In the genomic region with DNA sequence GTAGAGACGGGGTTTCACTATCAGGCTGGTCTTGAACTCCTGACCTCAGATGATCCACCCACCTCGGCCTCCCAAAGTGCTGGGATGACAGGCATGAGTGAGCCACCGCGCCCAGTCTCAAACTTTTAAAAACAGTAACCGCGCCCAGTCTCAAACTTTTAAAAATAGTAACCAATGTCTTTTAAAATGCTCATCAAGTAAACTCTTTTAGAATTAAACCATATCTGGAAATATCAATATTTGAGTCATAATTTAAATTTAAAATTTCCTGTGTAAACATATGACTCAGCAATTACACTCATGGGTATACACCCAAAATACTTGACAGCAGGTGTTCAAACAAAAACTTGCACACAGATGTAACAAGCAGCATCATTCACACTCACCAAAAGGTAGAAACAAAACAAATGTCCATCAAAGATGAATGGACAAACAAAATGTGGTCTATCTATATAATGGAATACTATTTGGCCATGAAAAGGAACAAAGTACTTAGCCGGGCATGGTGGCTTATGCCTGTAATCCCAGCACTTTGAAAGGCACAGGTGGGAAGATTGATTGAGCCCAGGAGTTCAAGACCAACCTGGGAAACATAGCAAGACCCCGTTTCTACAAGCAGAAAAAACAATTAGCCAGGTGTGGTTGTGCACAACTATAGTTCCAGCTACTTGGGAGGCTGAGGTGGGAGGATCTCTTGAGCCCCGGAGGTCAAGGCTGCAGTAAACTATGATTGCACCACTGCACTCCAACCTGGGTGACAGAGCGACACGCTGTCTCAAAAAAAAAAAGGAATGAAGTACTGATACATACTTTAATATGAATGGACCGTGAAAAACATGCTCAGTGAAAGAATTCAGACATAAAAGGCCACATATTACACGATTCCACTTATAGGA, we compare ENCODE assay signal across 22 cellular contexts. TPM values are rescaled to one million over a fixed set of nuclear protein-coding genes. Genes with fewer than 3 reads are reported as not detected.
"Had no signal": no experiment of that assay in that cellular context is flagged by ENCODE, and none has a peak within 500 bp of the region (broad histone marks: within the 10 kb centered on the region; RNA-seq: fewer than 3 reads in every experiment).

No MANE protein-coding gene starts in this region.

- H3K4me3 ChIP-seq: colonic mucosa, lung, thyroid gland had no signal

- H3K27ac ChIP-seq: colonic mucosa, neutrophil, thyroid gland had no signal

- ATAC-seq: natural killer cell treated with Interleukin-12 subunit alpha and Interleukin-12 subunit beta and Interleukin-15 and Interleukin-18, amount 100 ng/mL, for 72 hours had no signal

- H3K4me1 ChIP-seq: colonic mucosa had no signal

- H3K9me3 ChIP-seq: colonic mucosa, neutrophil, thyroid gland had no signal

- H3K36me3 ChIP-seq: colonic mucosa, neutrophil, thyroid gland had no signal

- DNase-seq: activated B cell treated with CpG ODN at 0.5 μM for 24 hours; activated CD4-positive, alpha-beta T cell treated with anti-CD3 and anti-CD28 coated beads, Interleukin-2, amount 10 ng/mL, durations not matched to agents 24 days and 14 days; activated CD8-positive, alpha-beta T cell treated with anti-CD3 and anti-CD28 coated beads for 36 hours; activated naive CD4-positive, alpha-beta T cell treated with Interleukin-2 at 50 U/mL for 16 hours; activated T-cell treated with anti-CD3 and anti-CD28 coated beads, Interleukin-2, amount 50 U/mL, for 1 hour; central memory CD4-positive, alpha-beta T cell; colonic mucosa; erythroblast; foreskin melanocyte; glutamatergic neuron; hippocampal formation; islet precursor cell; stimulated activated CD4-positive, alpha-beta T cell treated with anti-CD3 and anti-CD28 coated beads, Interleukin-1b, Interleukin-23, amount 100 ng/mL, for 48 hours; stimulated activated CD8-positive, alpha-beta memory T cell treated with anti-CD3 and anti-CD28 coated beads, Interleukin-4, amount 100 ng/mL, for 48 hours; stimulated activated naive CD4-positive, alpha-beta T cell treated with Interleukin-2 at 50 U/mL for 16 hours; thyroid gland had no signal

RNA-seq across cellular contexts. Expression of gene ENPP7, which starts 20.2 kb away (rescaled TPM):
- total RNA-seq: activated CD4-positive, alpha-beta T cell treated with anti-CD3 and anti-CD28 coated beads, Interleukin-2, amount 10 ng/mL, durations not matched to agents 24 days and 14 days; colonic mucosa; mesothelial cell of epicardium; renal cortical epithelial cell; subcutaneous adipose tissue; thyroid gland had no signal
